Comparison of ENCODE assay signal across 8 cellular contexts in the genomic region with DNA sequence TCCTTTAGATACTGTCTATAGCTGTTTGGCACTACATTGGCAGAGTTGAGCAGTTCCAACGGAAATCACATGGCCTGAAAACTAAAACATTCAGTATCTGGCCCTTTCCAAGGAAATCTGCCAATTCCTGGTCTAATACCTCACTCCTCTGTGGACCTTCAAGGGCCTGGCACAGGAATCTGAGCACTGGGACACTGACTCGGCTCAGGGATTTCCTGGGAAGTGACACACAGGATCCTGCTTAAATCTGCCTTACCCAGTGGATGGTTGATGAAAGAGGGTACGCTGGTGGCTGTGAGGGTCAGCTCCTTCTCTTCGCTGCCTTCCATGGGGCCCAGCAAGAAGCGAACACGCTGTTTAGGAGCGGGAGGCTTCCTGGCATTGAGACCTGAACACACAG.
A peak's percentile ranks its signal among the peaks of the same experiment; 100 is the strongest.
DNase-seq lines count a peak whose midpoint lies in the region; ATAC-seq and TF ChIP-seq lines count a peak whose summit lies in the region.

No MANE protein-coding gene starts in this region.

- H3K9ac ChIP-seq in BLaER1 (peak overlapping the region; percentile 87), Loucy (ENCODE audit: low read depth, low read length, poor library complexity, severe bottlenecking) (peak overlapping the region; percentile 86)

- H3K4me3 ChIP-seq in BLaER1: peak overlapping the region; percentile 86
- H3K4me3 ChIP-seq in Loucy (ENCODE audit: low read length, poor library complexity, severe bottlenecking): peak overlapping the region; percentile 95
- peak overlapping the region; percentile 92 for H3K4me3 ChIP-seq in choroid plexus epithelial cell (ENCODE audit: low read depth, low read length)

- no peaks in the 10 kb centered on the region for H3K9me3 Mint-ChIP-seq in nephron

- H3K9me3 ChIP-seq in BLaER1: no peaks in the 10 kb centered on the region
- no peaks in the 10 kb centered on the region for H3K9me3 ChIP-seq in Loucy (ENCODE audit: insufficient read depth, low read depth, low read length)

- H3K79me2 ChIP-seq in Loucy (ENCODE audit: insufficient read depth, low read length): peaks cover 38% of the 10 kb centered on the region

- H2AFZ ChIP-seq in Loucy (ENCODE audit: low read length): no peak overlapping the region

- H4K20me1 ChIP-seq in BLaER1 (peaks cover 12% of the 10 kb centered on the region; the same call in 1 of the 2 replicates), Loucy (ENCODE audit: insufficient read depth, low read length, poor library complexity, severe bottlenecking) (peaks cover 7% of the 10 kb centered on the region)

- peak overlapping the region; percentile 92; the same call in 1 of the 2 replicates for H3K27ac ChIP-seq in BLaER1

- no peaks in the 10 kb centered on the region for H3F3A ChIP-seq in Loucy (ENCODE audit: low read depth)

- no peak for ATAC-seq in HG03108 (IDR thresholded peaks at IDR 0.05; ENCODE audit: unreplicated experiment)
- no peak for ATAC-seq in HG02970 (IDR thresholded peaks at IDR 0.05; ENCODE audit: low FRiP score, unreplicated experiment)

- peaks cover 13% of the 10 kb centered on the region for H3K4me1 Mint-ChIP-seq in nephron

- H3K27me3 ChIP-seq in BLaER1: no peaks in the 10 kb centered on the region
- no peaks in the 10 kb centered on the region for H3K27me3 ChIP-seq in Loucy (ENCODE audit: insufficient read depth, low read length, poor library complexity, severe bottlenecking)

- H3K36me3 Mint-ChIP-seq in nephron (ENCODE audit: low read depth): peaks cover 26% of the 10 kb centered on the region

- H3K9me2 ChIP-seq in Loucy (replicated peaks; ENCODE audit: low read depth, low read length): no peaks in the 10 kb centered on the region

- no peaks in the 10 kb centered on the region for H3K27me3 Mint-ChIP-seq in nephron (ENCODE audit: low read depth)

- H3K4me1 ChIP-seq in BLaER1 (peaks cover 23% of the 10 kb centered on the region), Loucy (ENCODE audit: insufficient read depth, low read length, poor library complexity, severe bottlenecking) (peaks cover 8% of the 10 kb centered on the region)

- TF ChIP-seq CTCF in Loucy (conservative IDR thresholded peaks at IDR 0.05; ENCODE audit: low read length) (no peak), choroid plexus epithelial cell (conservative IDR thresholded peaks at IDR 0.05; ENCODE audit: low read depth, low read length) (no peak), nephron (IDR thresholded peaks at IDR 0.05; ENCODE audit: unreplicated experiment in 3 of 3) (no peak)

- no peak for DNase-seq in choroid plexus epithelial cell (ENCODE audit: low read depth)
- no peak for DNase-seq in foreskin melanocyte
- DNase-seq in NCI-H510A treated with DMSO at 0.1 percent for 48 hours (lab: John Stamatoyannopoulos, UW): no peak

- peak overlapping the region; percentile 90 for H3K4me2 ChIP-seq in BLaER1
- peak overlapping the region; percentile 76 for H3K4me2 ChIP-seq in Loucy (ENCODE audit: low read depth, low read length, poor library complexity, severe bottlenecking)

- H3K36me3 ChIP-seq in BLaER1: peaks cover 70% of the 10 kb centered on the region
- H3K36me3 ChIP-seq in Loucy (ENCODE audit: insufficient read depth, low read length): peaks cover 11% of the 10 kb centered on the region; the same call in 1 of the 2 replicates

- H3K27ac Mint-ChIP-seq in nephron: peak overlapping the region in 1 of 3 experiments; percentile 99

- H3K4me3 Mint-ChIP-seq in nephron: peak overlapping the region; percentile 91 to 98 (median 94)
